In genomic region chr3:183252108-183252782, GRCh38 we compare ENCODE assay signal across 11 cellular contexts. TPM values are rescaled to one million over a fixed set of nuclear protein-coding genes. Genes with fewer than 3 reads are reported as not detected.
DNase-seq lines count a peak whose midpoint lies in the region; ATAC-seq and TF ChIP-seq lines count a peak whose summit lies in the region.
"Had no signal": no experiment of that assay in that cellular context is flagged by ENCODE, and none has a peak within 500 bp of the region (broad histone marks: within the 10 kb centered on the region; RNA-seq: fewer than 3 reads in every experiment).

No MANE protein-coding gene starts in this region.

- no peak overlapping the region for H3K27ac ChIP-seq in SJCRH30

- BruUV-seq in Calu3 (replicated peaks; lab: Mats Ljungman, UMichigan), result no TSS peak

- H3K9me3 Mint-ChIP-seq in Calu3 (ENCODE audit: low read depth, unreplicated experiment), result no peaks in the 10 kb centered on the region
- no peaks in the 10 kb centered on the region for H3K9me3 Mint-ChIP-seq in nephron progenitor cell

- H3K27me3 Mint-ChIP-seq in Calu3 (ENCODE audit: unreplicated experiment) (no peaks in the 10 kb centered on the region), nephron progenitor cell (ENCODE audit: low read depth, poor library complexity) (peaks cover 7% of the 10 kb centered on the region)

- peaks cover 35% of the 10 kb centered on the region for H3K36me3 Mint-ChIP-seq in Calu3 (ENCODE audit: insufficient read depth, unreplicated experiment)
- H3K36me3 Mint-ChIP-seq in nephron progenitor cell (ENCODE audit: low read depth), result peaks cover 13% of the 10 kb centered on the region

- intact Hi-C loops in Calu3 (cut with micrococcal nuclease; ENCODE audit: unreplicated experiment), result loop anchor here (2.0 to 10.0 kb wide), 2 partner anchors 67 to 127 kb away; no protein-coding TSS in a partner anchor

- H3K27me3 ChIP-seq in SJCRH30 (no peaks in the 10 kb centered on the region; the same call in 1 of the 2 replicates), endocrine pancreas (ENCODE audit: control insufficient read depth, insufficient read depth, low read length) (no peaks in the 10 kb centered on the region)
- H3K27me3 ChIP-seq: uterus had no signal

- no peak for TF ChIP-seq CTCF in Calu3 (IDR thresholded peaks at IDR 0.05; ENCODE audit: unreplicated experiment)
- no peak for TF ChIP-seq CTCF in nephron progenitor cell (IDR thresholded peaks at IDR 0.05)

- H3K36me3 ChIP-seq in SJCRH30 (no peaks in the 10 kb centered on the region), endocrine pancreas (ENCODE audit: control insufficient read depth, insufficient read depth, low read length) (no peaks in the 10 kb centered on the region)
- H3K36me3 ChIP-seq: uterus had no signal

- peak overlapping the region; percentile 88 for H3K4me3 ChIP-seq in SJCRH30
- H3K4me3 ChIP-seq in endocrine pancreas (ENCODE audit: control insufficient read depth, insufficient read depth, low read length), result peak overlapping the region; percentile 83

- H3K27ac Mint-ChIP-seq in Calu3 (ENCODE audit: unreplicated experiment) (peak overlapping the region; percentile 55), nephron progenitor cell (no peak overlapping the region)

- CTCF ChIA-PET in Calu3 (lab: Charles Lee), result interaction anchor here (1.2 to 3.7 kb wide), 4 partner anchors 9 to 130 kb away, joined by 3 to 18 read pairs (median 8); no protein-coding TSS in a partner anchor

- ATAC-seq in HG03139 (IDR thresholded peaks at IDR 0.05; ENCODE audit: unreplicated experiment) (no peak), GM21723 (IDR thresholded peaks at IDR 0.05; ENCODE audit: unreplicated experiment) (no peak)

- no peaks in the 10 kb centered on the region; the same call in 1 of the 2 replicates for H3K4me1 ChIP-seq in SJCRH30
- H3K4me1 ChIP-seq in endocrine pancreas (ENCODE audit: control insufficient read depth, insufficient read depth, low read length), result no peaks in the 10 kb centered on the region
- H3K4me1 ChIP-seq: uterus had no signal

- peaks cover 24% of the 10 kb centered on the region for H3K4me1 Mint-ChIP-seq in Calu3 (ENCODE audit: low read depth, unreplicated experiment)
- peaks cover 39% of the 10 kb centered on the region for H3K4me1 Mint-ChIP-seq in nephron progenitor cell

- H3K9me3 ChIP-seq in SJCRH30 (replicated peaks), result no peaks in the 10 kb centered on the region
- no peaks in the 10 kb centered on the region for H3K9me3 ChIP-seq in endocrine pancreas (ENCODE audit: control insufficient read depth, low read length)
- H3K9me3 ChIP-seq: uterus had no signal

- DNase-seq in Calu3, result no peak
- no peak for DNase-seq in SJCRH30
- no peak for DNase-seq in nephron progenitor cell
- DNase-seq in mesenteric fat pad (ENCODE audit: low spot score), result no peak
- DNase-seq in kidney glomerular epithelial cell (lab: John Stamatoyannopoulos, UW), result no peak
- DNase-seq: NCI-H524 had no signal

- H3K9ac ChIP-seq in endocrine pancreas (ENCODE audit: control insufficient read depth, insufficient read depth, low read length), result no peak overlapping the region

- peak overlapping the region; percentile 84 for H3K4me3 Mint-ChIP-seq in Calu3 (ENCODE audit: low read depth, unreplicated experiment)
- peak overlapping the region; percentile 86 for H3K4me3 Mint-ChIP-seq in nephron progenitor cell

RNA-seq across cellular contexts. Expression of gene B3GNT5, which starts 0.8 kb away (rescaled TPM):
- 42.9 and 43.6 TPM in 2 replicates for total RNA-seq in Calu3 (2022)
- 16.5 and 19.7 TPM in 2 replicates for total RNA-seq in SJCRH30 (2014; rRNA removed; shearing (Covaris generic))
- total RNA-seq in mesenteric fat pad, result 35.2 TPM
- total RNA-seq: HepG2 had no signal
